ENCODE assay signal across 8 cellular contexts in genomic region chr22:31083923-31084810, GRCh38. TPM values are rescaled to one million over a fixed set of nuclear protein-coding genes. Genes with fewer than 3 reads are reported as not detected.
DNase-seq lines count a peak whose midpoint lies in the region; ATAC-seq and TF ChIP-seq lines count a peak whose summit lies in the region.

No MANE protein-coding gene starts in this region.

- ATAC-seq in activated T-cell treated with anti-CD3 and anti-CD28 coated beads, Interleukin-2, amount 50 U/mL, for 4 hours, result peak; percentile 1 to 2

- peaks cover 38% of the 10 kb centered on the region for H3K4me1 Mint-ChIP-seq in activated T-cell treated with anti-CD3 and anti-CD28 coated beads, Interleukin-2, amount 50 U/mL, for 4 hours (ENCODE audit: low read depth)

- peaks cover 55% of the 10 kb centered on the region for H4K20me1 ChIP-seq in smooth muscle cell (ENCODE audit: low read depth)

- H3K36me3 ChIP-seq in smooth muscle cell (ENCODE audit: low read depth), result no peaks in the 10 kb centered on the region

- peaks cover 37% of the 10 kb centered on the region for H3K79me2 ChIP-seq in smooth muscle cell (ENCODE audit: low read depth)

- H3K9me3 Mint-ChIP-seq in activated T-cell treated with anti-CD3 and anti-CD28 coated beads, Interleukin-2, amount 50 U/mL, for 4 hours, result no peaks in the 10 kb centered on the region

- no peaks in the 10 kb centered on the region for H3K27me3 Mint-ChIP-seq in activated T-cell treated with anti-CD3 and anti-CD28 coated beads, Interleukin-2, amount 50 U/mL, for 4 hours (ENCODE audit: low read depth)

- no peak overlapping the region for H2AFZ ChIP-seq in smooth muscle cell (ENCODE audit: low read depth)

- H3K4me2 ChIP-seq in smooth muscle cell, result peak overlapping the region; percentile 91

- DNase-seq in AG08396 (ENCODE audit: low spot score), result peak; percentile 28
- peak; percentile 28 for DNase-seq in HCEC 1CT
- no peak for DNase-seq in activated T-cell treated with anti-CD3 and anti-CD28 coated beads, Interleukin-2, amount 50 U/mL, for 4 hours
- DNase-seq in hepatic stellate cell (ENCODE audit: low spot score), result peak; percentile 46
- DNase-seq in smooth muscle cell (lab: John Stamatoyannopoulos, UW; ENCODE audit: unreplicated experiment), result no peak
- DNase-seq in effector CD8-positive, alpha-beta T cell (lab: John Stamatoyannopoulos, UW), result no peak
- no peak for DNase-seq in NCI-H1048 (lab: John Stamatoyannopoulos, UW)
- DNase-seq in COLO668 (lab: John Stamatoyannopoulos, UW; ENCODE audit: unreplicated experiment), result no peak

- H3K4me3 ChIP-seq in smooth muscle cell, result peak overlapping the region; percentile 73

- H3K27ac ChIP-seq in smooth muscle cell (ENCODE audit: low read depth), result peak overlapping the region; percentile 62

- TF ChIP-seq CTCF in smooth muscle cell (IDR thresholded peaks at IDR 0.05; ENCODE audit: borderline replicate concordance, insufficient read depth, poor library complexity, severe bottlenecking), result no peak

- peak overlapping the region; percentile 92 for H3K4me3 Mint-ChIP-seq in activated T-cell treated with anti-CD3 and anti-CD28 coated beads, Interleukin-2, amount 50 U/mL, for 4 hours

- H3K4me1 ChIP-seq in smooth muscle cell (ENCODE audit: low read depth), result peaks cover 28% of the 10 kb centered on the region

- H3F3A ChIP-seq in smooth muscle cell (ENCODE audit: low read depth), result peaks cover 17% of the 10 kb centered on the region

- WGBS in smooth muscle cell (ENCODE audit: low lambda C conversion rate), result 21% methylated on average over 18 of the region's 18 CpGs

- H3K27me3 ChIP-seq in smooth muscle cell (ENCODE audit: low read depth), result no peaks in the 10 kb centered on the region

- no peaks in the 10 kb centered on the region for H3K36me3 Mint-ChIP-seq in activated T-cell treated with anti-CD3 and anti-CD28 coated beads, Interleukin-2, amount 50 U/mL, for 4 hours (ENCODE audit: insufficient read depth)

- H3K9me3 ChIP-seq in smooth muscle cell (replicated peaks; ENCODE audit: low read depth), result no peaks in the 10 kb centered on the region

- peak overlapping the region; percentile 68 for H3K9ac ChIP-seq in smooth muscle cell (ENCODE audit: low read depth)

RNA-seq across cellular contexts. Expression of gene SMTN, which starts 3.0 kb away (rescaled TPM):
- 10 to 100 TPM in 1 of 3 donors, 1 to 10 TPM in 2; 8.9 to 10.4 (median 9.4) TPM for total RNA-seq in activated T-cell treated with anti-CD3 and anti-CD28 coated beads, Interleukin-2, amount 50 U/mL, for 4 hours
- 46.2 and 58.6 TPM in 2 replicates for total RNA-seq in smooth muscle cell
- 108 and 122 TPM in 2 replicates for polyA plus RNA-seq in smooth muscle cell

RNA-seq across cellular contexts. Expression of gene SELENOM, which starts 23.2 kb away (rescaled TPM):
- 10 to 100 TPM in 2 of 3 donors, 1 to 10 TPM in 1; 8.1 to 19.2 (median 12.1) TPM for total RNA-seq in activated T-cell treated with anti-CD3 and anti-CD28 coated beads, Interleukin-2, amount 50 U/mL, for 4 hours
- 450 and 487 TPM in 2 replicates for total RNA-seq in smooth muscle cell
- 547 and 600 TPM in 2 replicates for polyA plus RNA-seq in smooth muscle cell

RNA-seq across cellular contexts. Expression of gene INPP5J, which starts 38.6 kb away (rescaled TPM):
- total RNA-seq in activated T-cell treated with anti-CD3 and anti-CD28 coated beads, Interleukin-2, amount 50 U/mL, for 4 hours, result under 1 TPM in 2 of 3 donors, not detected in 1; 0.16 to 0.21 TPM
- 1.2 TPM in 2 replicates for total RNA-seq in smooth muscle cell
- polyA plus RNA-seq in smooth muscle cell, result 0.66 and 2.1 TPM in 2 replicates

RNA-seq across cellular contexts. Expression of gene PLA2G3, which starts 56.1 kb away (rescaled TPM):
- not detected for total RNA-seq in activated T-cell treated with anti-CD3 and anti-CD28 coated beads, Interleukin-2, amount 50 U/mL, for 4 hours
- 0.04 and 0.09 TPM in 2 replicates for total RNA-seq in smooth muscle cell
- 0.80 TPM in 1 of 2 replicates, not detected in the other for polyA plus RNA-seq in smooth muscle cell

Comparison
In these comparisons a context has a peak if more than half of its experiments do, and no peak if none do; other contexts are left out.
1. DNase-seq: peak in AG08396 (single experiment), HCEC 1CT (single experiment) and hepatic stellate cell (single experiment); none in activated T-cell treated with anti-CD3 and anti-CD28 coated beads, Interleukin-2, amount 50 U/mL, for 4 hours (single experiment), smooth muscle cell (single experiment), effector CD8-positive, alpha-beta T cell (single experiment), NCI-H1048 (single experiment) and COLO668 (single experiment).
2. RNA of gene SELENOM, which starts 23.2 kb away (total RNA-seq): 450 to 487 TPM in smooth muscle cell; 8.1 to 19.2 TPM in activated T-cell treated with anti-CD3 and anti-CD28 coated beads, Interleukin-2, amount 50 U/mL, for 4 hours; every median in the first group is over 10 times any median in the second.